8 cellular contexts compared by ENCODE assay signal in the genomic region with DNA sequence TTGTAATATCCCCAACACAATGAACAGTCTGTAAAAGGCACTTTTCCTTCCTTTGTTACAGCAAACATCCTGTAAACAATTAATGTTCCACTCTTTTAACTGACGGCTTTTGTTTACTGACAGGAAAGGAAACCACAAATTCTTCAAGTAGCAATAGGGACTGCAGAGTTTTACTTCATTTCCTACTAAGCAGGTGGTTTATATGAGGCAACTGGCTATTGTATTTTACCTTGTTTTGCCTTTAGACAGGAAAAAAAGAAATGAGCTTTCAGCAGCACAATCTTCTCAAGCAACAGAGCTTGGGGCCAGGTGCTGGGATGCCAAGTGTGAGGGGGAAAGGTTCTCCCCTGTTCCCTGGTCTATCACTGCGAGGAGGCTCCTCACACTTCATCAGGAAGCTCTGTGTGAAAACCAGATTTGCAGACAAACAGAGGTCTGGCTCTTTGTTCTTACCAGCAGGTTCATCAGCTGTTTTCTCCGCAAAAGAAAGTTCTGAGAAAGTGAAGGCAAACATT. TPM values are rescaled to one million over a fixed set of nuclear protein-coding genes. Genes with fewer than 3 reads are reported as not detected.
DNase-seq lines count a peak whose midpoint lies in the region; ATAC-seq and TF ChIP-seq lines count a peak whose summit lies in the region.
"Had no signal": no experiment of that assay in that cellular context is flagged by ENCODE, and none has a peak within 500 bp of the region (broad histone marks: within the 10 kb centered on the region; RNA-seq: fewer than 3 reads in every experiment).

No MANE protein-coding gene starts in this region.

- H3K36me3 ChIP-seq in neural progenitor cell: no peaks in the 10 kb centered on the region

- peak overlapping the region; percentile 69 for H3K27ac ChIP-seq in neural progenitor cell

- H2AFZ ChIP-seq in neural progenitor cell (replicated peaks): no peak overlapping the region

- peak overlapping the region; percentile 60 for H3K27ac Mint-ChIP-seq in activated CD8-positive, alpha-beta T cell treated with anti-CD3 and anti-CD28 coated beads for 36 hours
- H3K27ac Mint-ChIP-seq in neural progenitor cell: peak overlapping the region; percentile 88

- CTCF ChIA-PET in activated CD8-positive, alpha-beta T cell treated with anti-CD3 and anti-CD28 coated beads for 36 hours (lab: Charles Lee): interaction anchor here (1.1 kb wide), 1 partner anchor 49 kb away, joined by 3 read pairs; no protein-coding TSS in a partner anchor

- peaks cover 53% of the 10 kb centered on the region for H3K4me1 ChIP-seq in neural progenitor cell

- peaks cover 44% of the 10 kb centered on the region for H3F3A ChIP-seq in neural progenitor cell (ENCODE audit: low read depth)

- POLR2A ChIA-PET in activated CD8-positive, alpha-beta T cell treated with anti-CD3 and anti-CD28 coated beads for 36 hours (lab: Charles Lee): no interaction called here

- H3K4me2 ChIP-seq in neural progenitor cell: peak overlapping the region; percentile 55
- H3K4me2 ChIP-seq: SK-N-SH had no signal

- H3K9me3 Mint-ChIP-seq in activated CD8-positive, alpha-beta T cell treated with anti-CD3 and anti-CD28 coated beads for 36 hours: no peaks in the 10 kb centered on the region
- no peaks in the 10 kb centered on the region for H3K9me3 Mint-ChIP-seq in neural progenitor cell

- H3K27me3 ChIP-seq in neural progenitor cell: no peaks in the 10 kb centered on the region

- ATAC-seq in GM19324 (IDR thresholded peaks at IDR 0.05; ENCODE audit: low FRiP score, unreplicated experiment) (peak; percentile 58), HG02943 (IDR thresholded peaks at IDR 0.05; ENCODE audit: low read depth, unreplicated experiment) (peak; percentile 86)
- no peak for ATAC-seq in activated CD8-positive, alpha-beta T cell treated with anti-CD3 and anti-CD28 coated beads for 36 hours

- peaks cover 30% of the 10 kb centered on the region for H3K4me1 Mint-ChIP-seq in activated CD8-positive, alpha-beta T cell treated with anti-CD3 and anti-CD28 coated beads for 36 hours (ENCODE audit: low read depth)
- peaks cover 64% of the 10 kb centered on the region for H3K4me1 Mint-ChIP-seq in neural progenitor cell

- no peaks in the 10 kb centered on the region for H3K9me3 ChIP-seq in neural progenitor cell (ENCODE audit: low read depth)
- H3K9me3 ChIP-seq: SK-N-SH had no signal

- H3K79me2 ChIP-seq in neural progenitor cell (ENCODE audit: low read depth): peaks cover 13% of the 10 kb centered on the region

- no peaks in the 10 kb centered on the region for H4K20me1 ChIP-seq in neural progenitor cell (ENCODE audit: low read depth)

- DNase-seq in activated CD8-positive, alpha-beta T cell treated with anti-CD3 and anti-CD28 coated beads for 36 hours: no peak
- DNase-seq in neural progenitor cell (ENCODE audit: low spot score) (peak; percentile 38), KG1 (lab: John Stamatoyannopoulos, UW) (no peak), middle frontal gyrus (ENCODE audit: extremely low spot score, low spot score) (no peak), NCI-H526 treated with DMSO at 0.1 percent for 48 hours (lab: John Stamatoyannopoulos, UW) (no peak)
- DNase-seq: SK-N-SH had no signal

- TF ChIP-seq CTCF in activated CD8-positive, alpha-beta T cell treated with anti-CD3 and anti-CD28 coated beads for 36 hours (IDR thresholded peaks at IDR 0.05): no peak
- TF ChIP-seq CTCF in neural progenitor cell (IDR thresholded peaks at IDR 0.05): no peak

- intact Hi-C loops in activated CD8-positive, alpha-beta T cell treated with anti-CD3 and anti-CD28 coated beads for 36 hours (cut with micrococcal nuclease): no loop called here

- H3K9ac ChIP-seq in neural progenitor cell: no peak overlapping the region
- H3K9ac ChIP-seq: SK-N-SH had no signal

- H3K27me3 Mint-ChIP-seq in activated CD8-positive, alpha-beta T cell treated with anti-CD3 and anti-CD28 coated beads for 36 hours: no peaks in the 10 kb centered on the region
- no peaks in the 10 kb centered on the region for H3K27me3 Mint-ChIP-seq in neural progenitor cell (ENCODE audit: insufficient read depth, low read depth)

- peak overlapping the region; percentile 9 for H3K4me3 Mint-ChIP-seq in activated CD8-positive, alpha-beta T cell treated with anti-CD3 and anti-CD28 coated beads for 36 hours
- H3K4me3 Mint-ChIP-seq in neural progenitor cell: no peak overlapping the region

- H3K4me3 ChIP-seq in neural progenitor cell: no peak overlapping the region

- H3K36me3 Mint-ChIP-seq in activated CD8-positive, alpha-beta T cell treated with anti-CD3 and anti-CD28 coated beads for 36 hours (ENCODE audit: low read depth): no peaks in the 10 kb centered on the region
- H3K36me3 Mint-ChIP-seq in neural progenitor cell: peaks cover 28% of the 10 kb centered on the region

RNA-seq across cellular contexts. Expression of a gene that starts 51.2 kb away (rescaled TPM):
- 1 to 10 TPM; 1.7 TPM for total RNA-seq in activated CD8-positive, alpha-beta T cell treated with anti-CD3 and anti-CD28 coated beads for 36 hours
- 19.5 and 24.8 TPM in 2 replicates for total RNA-seq in neural progenitor cell (ENCODE audit: low replicate concordance)
